Comparison of ENCODE assay signal across 21 cellular contexts in genomic region chr20:3760980-3761379, GRCh38. TPM values are rescaled to one million over a fixed set of nuclear protein-coding genes. Genes with fewer than 3 reads are reported as not detected.
DNase-seq lines count a peak whose midpoint lies in the region; ATAC-seq, FAIRE-seq and TF ChIP-seq lines count a peak whose summit lies in the region.
"Had no signal": no experiment of that assay in that cellular context is flagged by ENCODE, and none has a peak within 500 bp of the region (broad histone marks: within the 10 kb centered on the region; RNA-seq: fewer than 3 reads in every experiment).

No MANE protein-coding gene starts in this region.

- H3K9me2 ChIP-seq in SK-N-SH: no peaks in the 10 kb centered on the region

- no peak overlapping the region for H3K4me2 ChIP-seq in SK-N-SH

- ATAC-seq in GM21447 (IDR thresholded peaks at IDR 0.05; ENCODE audit: unreplicated experiment) (peak; percentile 62), naive B cell (ENCODE audit: low read depth in 2 of 2) (peak; percentile 52 to 57), GM21723 (IDR thresholded peaks at IDR 0.05; ENCODE audit: unreplicated experiment) (no peak)
- ATAC-seq: activated CD4-positive, CD25-positive, alpha-beta regulatory T cell treated with anti-CD3 and anti-CD28 coated beads, Interleukin-2, amount 50 U/mL, for 24 hours; heart right ventricle; left ventricle myocardium superior; stimulated activated naive CD8-positive, alpha-beta T cell treated with anti-CD3 and anti-CD28 coated beads, Interleukin-15, Interleukin-2, amounts not matched to agents 100 U/mL and 50 U/mL, for 24 hours had no signal

- no peaks in the 10 kb centered on the region for H3F3A ChIP-seq in SK-N-SH (replicated peaks; ENCODE audit: insufficient read depth)

- H2AFZ ChIP-seq in SK-N-SH (ENCODE audit: low read depth): no peak overlapping the region

- no peaks in the 10 kb centered on the region for H4K20me1 ChIP-seq in SK-N-SH (ENCODE audit: insufficient read depth)

- no peaks in the 10 kb centered on the region; the same call in 1 of the 2 replicates for H3K79me2 ChIP-seq in SK-N-SH (ENCODE audit: insufficient read depth)

- no peak for TF ChIP-seq EP300 in SK-N-SH (IDR thresholded peaks at IDR 0.05; ENCODE audit: borderline replicate concordance in 1 of 2, low read depth in 1 of 2, low read length in 1 of 2)

- no peaks in the 10 kb centered on the region for H3K27me3 Mint-ChIP-seq in naive B cell
- H3K27me3 Mint-ChIP-seq: activated CD4-positive, alpha-beta memory T cell treated with anti-CD3 and anti-CD28 coated beads, Interleukin-2, amount 10 ng/mL, durations not matched to agents 7 days and 5 days had no signal

- WGBS in SK-N-SH (ENCODE audit: low lambda C conversion rate): 88% methylated on average over 5 of the region's 5 CpGs

- peak; percentile 29 for FAIRE-seq in endometrium (lab: Jason Lieb, UNC)
- FAIRE-seq in urothelium cell line (lab: Jason Lieb, UNC): no peak
- FAIRE-seq: small intestine had no signal

- POLR2A ChIA-PET in SK-N-SH (lab: Yijun Ruan, JAX): no interaction called here

- H3K36me3 ChIP-seq in SK-N-SH (replicated peaks in 1 of 2; ENCODE audit: control insufficient read depth in 1 of 2, insufficient read depth in 2 of 2, low read length in 1 of 2): peaks cover 10% of the 10 kb centered on the region in 2 experiments
- H3K36me3 ChIP-seq: adrenal gland, MG63 had no signal

- H3K27ac Mint-ChIP-seq in naive B cell: peak overlapping the region in 3 of 6 donors; percentile 32 to 74 (median 59)
- H3K27ac Mint-ChIP-seq: activated CD4-positive, alpha-beta memory T cell treated with anti-CD3 and anti-CD28 coated beads, Interleukin-2, amount 10 ng/mL, durations not matched to agents 7 days and 5 days had no signal

- DNase-seq in ACHN (peak; percentile 39), naive B cell (no peak), urothelium cell line (ENCODE audit: low spot score) (no peak), DMS53 (lab: John Stamatoyannopoulos, UW) (no peak), SK-N-SH (no peak)
- DNase-seq: activated CD4-positive, alpha-beta memory T cell treated with anti-CD3 and anti-CD28 coated beads, Interleukin-2, amount 10 ng/mL, durations not matched to agents 7 days and 5 days; activated effector memory CD4-positive, alpha-beta T cell treated with anti-CD3 and anti-CD28 coated beads, Interleukin-2, amount 50 U/mL, for 16 hours; adrenal gland; H7; heart right ventricle; left ventricle myocardium superior; MG63; OCI-M1; small intestine; stimulated activated naive CD8-positive, alpha-beta T cell treated with anti-CD3 and anti-CD28 coated beads, Interleukin-15, Interleukin-2, amounts not matched to agents 100 U/mL and 50 U/mL, for 24 hours; SW 1271; tibial artery had no signal

- H3K36me3 Mint-ChIP-seq in naive B cell: peaks cover 0 to 7% of the 10 kb centered on the region in 2 donors

- H3K9me3 Mint-ChIP-seq in naive B cell: no peaks in the 10 kb centered on the region
- H3K9me3 Mint-ChIP-seq: activated CD4-positive, alpha-beta memory T cell treated with anti-CD3 and anti-CD28 coated beads, Interleukin-2, amount 10 ng/mL, durations not matched to agents 7 days and 5 days had no signal

- H3K4me3 ChIP-seq in SK-N-SH (ENCODE audit: low read depth in 2 of 2, low read length in 1 of 2): no peak overlapping the region
- H3K4me3 ChIP-seq: adrenal gland, heart right ventricle, MG63, tibial artery had no signal

- no peaks in the 10 kb centered on the region for H3K27me3 ChIP-seq in SK-N-SH (ENCODE audit: insufficient read depth)
- H3K27me3 ChIP-seq: adrenal gland, heart right ventricle, MG63, tibial artery had no signal

- H3K27ac ChIP-seq in SK-N-SH (ENCODE audit: low read depth in 2 of 2, low read length in 1 of 2): no peak overlapping the region
- H3K27ac ChIP-seq: tibial artery had no signal

- CTCF ChIA-PET in SK-N-SH (lab: Yijun Ruan, JAX): interaction anchor here (1.2 to 13.1 kb wide), 6 partner anchors 7 to 84 kb away, joined by 3 to 151 read pairs (median 12); partner anchors contain the start of gene ADISSP

- TF ChIP-seq CTCF in SK-N-SH (IDR thresholded peaks at IDR 0.05): no peak

- peak overlapping the region in 1 of 8 donors; percentile 15 for H3K4me3 Mint-ChIP-seq in naive B cell
- H3K4me3 Mint-ChIP-seq: activated CD4-positive, alpha-beta memory T cell treated with anti-CD3 and anti-CD28 coated beads, Interleukin-2, amount 10 ng/mL, durations not matched to agents 7 days and 5 days had no signal

- peaks cover 16 to 28% (median 26%) of the 10 kb centered on the region in 3 donors for H3K4me1 Mint-ChIP-seq in naive B cell

- H3K4me1 ChIP-seq in SK-N-SH (ENCODE audit: control insufficient read depth in 1 of 2, insufficient read depth in 2 of 2, low read depth in 1 of 2, low read length in 1 of 2): peaks cover 0 to 5% of the 10 kb centered on the region in 2 experiments; a peak in 2 of 4 replicates
- H3K4me1 ChIP-seq: tibial artery had no signal

- no peak for TF ChIP-seq RAD21 in SK-N-SH (IDR thresholded peaks at IDR 0.05; ENCODE audit: low read length)

- no peaks in the 10 kb centered on the region for H3K9me3 ChIP-seq in SK-N-SH
- H3K9me3 ChIP-seq: adrenal gland, heart right ventricle, MG63, tibial artery had no signal

- in situ Hi-C loops in ACHN (cut with HindIII; ENCODE audit: low pct_ligation_motif_present, low pct_unique_long_range_greater_than_20kb, low sequenced_read_pairs): no loop called here

- no peak overlapping the region for H3K9ac ChIP-seq in SK-N-SH

TF ChIP-seq in SK-N-SH, 30 proteins besides CTCF, POLR2A, EP300 and RAD21:
- TF ChIP-seq FOXJ3 (CRISPR knock-in tag; IDR thresholded peaks at IDR 0.05) (no peak), PBX3 (IDR thresholded peaks at IDR 0.05) (no peak), MXI1 (IDR thresholded peaks at IDR 0.05; ENCODE audit: low read depth, low read length) (no peak)

RNA-seq across cellular contexts. Expression of gene ADISSP, which starts 6.6 kb away (rescaled TPM):
- 10 to 100 TPM; 17.3 to 24.9 (median 20.8) TPM for polyA plus RNA-seq in naive B cell (ENCODE audit: low read depth in 6 of 6)
- polyA plus RNA-seq in SK-N-SH (2012; rRNA removed): 59.9 and 73.9 TPM in 2 replicates
- polyA plus RNA-seq in SK-N-SH (2012; cell fraction: cytosol; rRNA removed): 31.6 and 54.9 TPM in 2 replicates
- polyA plus RNA-seq in SK-N-SH (2012; cell fraction: nucleus; rRNA removed): 36.1 and 49.8 TPM in 2 replicates

RNA-seq across cellular contexts. Expression of gene SPEF1, which starts 20.3 kb away (rescaled TPM):
- polyA plus RNA-seq in naive B cell (ENCODE audit: low read depth in 6 of 6) (not detected), SK-N-SH (2012; rRNA removed) (1.6 and 1.8 TPM in 2 replicates)
- 1.1 and 1.4 TPM in 2 replicates for polyA plus RNA-seq in SK-N-SH (2012; cell fraction: cytosol; rRNA removed)
- 4.5 and 5.8 TPM in 2 replicates for polyA plus RNA-seq in SK-N-SH (2012; cell fraction: nucleus; rRNA removed)

RNA-seq across cellular contexts. Expression of gene CENPB, which starts 25.6 kb away (rescaled TPM):
- polyA plus RNA-seq in naive B cell (ENCODE audit: low read depth in 6 of 6) (1 to 10 TPM in 5 of 6 donors, under 1 TPM in 1; 0.27 to 2.2 (median 1.6) TPM), SK-N-SH (2012; rRNA removed) (37.6 and 41.2 TPM in 2 replicates)
- 29.8 and 39.9 TPM in 2 replicates for polyA plus RNA-seq in SK-N-SH (2012; cell fraction: cytosol; rRNA removed)
- polyA plus RNA-seq in SK-N-SH (2012; cell fraction: nucleus; rRNA removed): 26.3 and 35.2 TPM in 2 replicates

RNA-seq across cellular contexts. Expression of gene HSPA12B, which starts 28.5 kb away (rescaled TPM):
- polyA plus RNA-seq in naive B cell (ENCODE audit: low read depth in 6 of 6) (not detected), SK-N-SH (2012; rRNA removed) (0.24 and 0.46 TPM in 2 replicates)
- polyA plus RNA-seq in SK-N-SH (2012; cell fraction: cytosol; rRNA removed): 0.17 and 0.22 TPM in 2 replicates
- polyA plus RNA-seq in SK-N-SH (2012; cell fraction: nucleus; rRNA removed): 0.44 and 0.52 TPM in 2 replicates

RNA-seq across cellular contexts. Expression of gene CDC25B, which starts 35.1 kb away (rescaled TPM):
- polyA plus RNA-seq in naive B cell (ENCODE audit: low read depth in 6 of 6) (10 to 100 TPM; 13.0 to 22.1 (median 19.5) TPM), SK-N-SH (2012; rRNA removed) (41.5 and 56.5 TPM in 2 replicates)
- polyA plus RNA-seq in SK-N-SH (2012; cell fraction: cytosol; rRNA removed): 26.5 and 35.3 TPM in 2 replicates
- 173 and 208 TPM in 2 replicates for polyA plus RNA-seq in SK-N-SH (2012; cell fraction: nucleus; rRNA removed)

Comparison
In these comparisons a context has a peak if more than half of its experiments do, and no peak if none do; other contexts are left out.
1. RNA of gene CENPB, which starts 25.6 kb away (polyA plus RNA-seq): 26.3 to 41.2 TPM in SK-N-SH; 0.27 to 2.2 TPM in naive B cell; every median in the first group is over 4 times any median in the second.